In the genomic region with DNA sequence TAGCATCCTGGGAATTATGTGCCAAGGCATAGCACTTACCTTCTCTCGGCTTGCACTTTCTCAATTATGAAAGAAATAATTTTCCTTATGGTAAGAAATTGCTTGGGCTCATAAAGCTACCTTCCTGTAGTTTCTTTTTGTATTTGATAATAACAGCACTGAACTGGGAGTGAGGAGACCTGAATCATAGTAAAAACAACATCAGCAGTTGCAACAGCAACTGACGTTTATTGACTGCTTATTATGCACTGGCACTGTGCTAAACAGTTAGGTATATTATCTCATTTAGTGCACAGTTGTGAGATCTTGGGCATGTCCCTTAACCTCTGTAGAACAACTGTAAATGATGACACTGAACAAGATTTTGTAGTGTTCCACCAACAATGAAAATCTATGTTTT, we compare ENCODE assay signal across 27 cellular contexts.
"Had no signal": no experiment of that assay in that cellular context is flagged by ENCODE, and none has a peak within 500 bp of the region (broad histone marks: within the 10 kb centered on the region; RNA-seq: fewer than 3 reads in every experiment).

No MANE protein-coding gene starts in this region.

- H3K27me3 ChIP-seq: adrenal gland had no signal

- H3K27ac ChIP-seq: adrenal gland, SK-N-MC, VCaP had no signal

- H3K4me3 ChIP-seq: adrenal gland, K562, SK-N-MC had no signal

- H3K36me3 ChIP-seq: adrenal gland had no signal

- H3K27me3 Mint-ChIP-seq: activated CD8-positive, alpha-beta T cell treated with anti-CD3 and anti-CD28 coated beads for 36 hours; activated naive CD8-positive, alpha-beta T cell treated with anti-CD3 and anti-CD28 coated beads, Interleukin-2, amount 10 ng/mL, durations not matched to agents 7 days and 5 days; T-cell had no signal

- H3K9me3 ChIP-seq: adrenal gland had no signal

- H3K27ac Mint-ChIP-seq: activated CD8-positive, alpha-beta T cell treated with anti-CD3 and anti-CD28 coated beads for 36 hours; activated naive CD8-positive, alpha-beta T cell treated with anti-CD3 and anti-CD28 coated beads, Interleukin-2, amount 10 ng/mL, durations not matched to agents 7 days and 5 days; T-cell had no signal

- ATAC-seq: activated CD8-positive, alpha-beta T cell treated with anti-CD3 and anti-CD28 coated beads for 36 hours; K562; Panc1; Right ventricle myocardium inferior; T-cell had no signal

- H3K4me3 Mint-ChIP-seq: activated CD8-positive, alpha-beta T cell treated with anti-CD3 and anti-CD28 coated beads for 36 hours; activated naive CD8-positive, alpha-beta T cell treated with anti-CD3 and anti-CD28 coated beads, Interleukin-2, amount 10 ng/mL, durations not matched to agents 7 days and 5 days; T-cell had no signal

- H3K9me3 Mint-ChIP-seq: activated CD8-positive, alpha-beta T cell treated with anti-CD3 and anti-CD28 coated beads for 36 hours; activated naive CD8-positive, alpha-beta T cell treated with anti-CD3 and anti-CD28 coated beads, Interleukin-2, amount 10 ng/mL, durations not matched to agents 7 days and 5 days; T-cell had no signal

- DNase-seq: activated CD4-positive, alpha-beta T cell treated with anti-CD3 and anti-CD28 coated beads for 4 hours; activated CD4-positive, CD25-positive, alpha-beta regulatory T cell; activated CD8-positive, alpha-beta memory T cell treated with anti-CD3 and anti-CD28 coated beads, Interleukin-2, amount 50 U/mL, for 4 hours; activated CD8-positive, alpha-beta T cell treated with anti-CD3 and anti-CD28 coated beads for 36 hours; activated naive CD4-positive, alpha-beta T cell treated with anti-CD3 and anti-CD28 coated beads, Interleukin-2, amount 50 U/mL, for 16 hours; activated naive CD8-positive, alpha-beta T cell treated with anti-CD3 and anti-CD28 coated beads, Interleukin-2, amount 10 ng/mL, durations not matched to agents 7 days and 5 days; adrenal gland; anterior cingulate cortex; Kasumi-1; NCI-H1048; NCI-H1417; NCI-H2029; NCI-H2107; NCI-H2171 treated with DMSO at 0.1 percent for 48 hours; NCI-H226; NCI-H526; NCI-H82; OCI-M1; RPMI8226; T-cell; T-helper 2 cell; T1000 had no signal
